ENCODE assay signal across 13 cellular contexts in genomic region chr5:39140558-39141168, GRCh38.
"Had no signal": no experiment of that assay in that cellular context is flagged by ENCODE, and none has a peak within 500 bp of the region (broad histone marks: within the 10 kb centered on the region; RNA-seq: fewer than 3 reads in every experiment).

No MANE protein-coding gene starts in this region.

- H3K9me3 Mint-ChIP-seq: activated T-cell treated with anti-CD3 and anti-CD28 coated beads, Interleukin-2, amount 50 U/mL, for 24 hours; neural crest cell; stimulated activated naive CD8-positive, alpha-beta T cell treated with anti-CD3 and anti-CD28 coated beads, Interleukin-15, amount 100 ng/mL, for 72 hours had no signal

- H3K4me3 Mint-ChIP-seq: activated T-cell treated with anti-CD3 and anti-CD28 coated beads, Interleukin-2, amount 50 U/mL, for 24 hours; neural crest cell; stimulated activated naive CD8-positive, alpha-beta T cell treated with anti-CD3 and anti-CD28 coated beads, Interleukin-15, amount 100 ng/mL, for 72 hours had no signal

- DNase-seq: activated gamma-delta T cell; activated T-cell treated with anti-CD3 and anti-CD28 coated beads, Interleukin-2, amount 50 U/mL, for 24 hours; central memory CD4-positive, alpha-beta T cell; cortex of kidney; effector CD8-positive, alpha-beta T cell; ovary; stimulated activated CD4-positive, alpha-beta T cell treated with anti-CD3 and anti-CD28 coated beads, Interleukin-12 subunit alpha, Interleukin-12 subunit beta, amount 100 ng/mL, for 4 hours; stimulated activated naive CD8-positive, alpha-beta T cell treated with anti-CD3 and anti-CD28 coated beads, Interleukin-15, amount 100 ng/mL, for 72 hours; T-helper 2 cell; testis; upper lobe of right lung had no signal

- H3K27ac Mint-ChIP-seq: stimulated activated naive CD8-positive, alpha-beta T cell treated with anti-CD3 and anti-CD28 coated beads, Interleukin-15, amount 100 ng/mL, for 72 hours had no signal

- H3K27me3 ChIP-seq: ovary, testis, upper lobe of right lung had no signal

- H3K36me3 ChIP-seq: ovary, upper lobe of right lung had no signal

- H3K9me3 ChIP-seq: ovary, testis, upper lobe of right lung had no signal

- H3K4me1 ChIP-seq: testis, upper lobe of right lung had no signal

- H3K27me3 Mint-ChIP-seq: activated T-cell treated with anti-CD3 and anti-CD28 coated beads, Interleukin-2, amount 50 U/mL, for 24 hours; stimulated activated naive CD8-positive, alpha-beta T cell treated with anti-CD3 and anti-CD28 coated beads, Interleukin-15, amount 100 ng/mL, for 72 hours had no signal

- H3K27ac ChIP-seq: epithelial cell of prostate, ovary, testis, upper lobe of right lung had no signal

- ATAC-seq: stimulated activated naive CD8-positive, alpha-beta T cell treated with anti-CD3 and anti-CD28 coated beads, Interleukin-15, amount 100 ng/mL, for 72 hours; upper lobe of right lung had no signal

- H3K4me1 Mint-ChIP-seq: neural crest cell had no signal

- H3K4me3 ChIP-seq: ovary, testis, upper lobe of right lung had no signal
